In genomic region chr22:29142116-29142515, GRCh38 we compare ENCODE assay signal across 22 cellular contexts.
"Had no signal": no experiment of that assay in that cellular context is flagged by ENCODE, and none has a peak within 500 bp of the region (broad histone marks: within the 10 kb centered on the region; RNA-seq: fewer than 3 reads in every experiment).

No MANE protein-coding gene starts in this region.

- H3K4me1 Mint-ChIP-seq: activated CD4-positive, alpha-beta T cell treated with anti-CD3 and anti-CD28 coated beads for 36 hours; activated naive CD4-positive, alpha-beta T cell treated with anti-CD3 and anti-CD28 coated beads, Interleukin-2, amount 50 U/mL, for 24 hours; naive thymus-derived CD8-positive, alpha-beta T cell; stimulated activated naive CD8-positive, alpha-beta T cell treated with anti-CD3 and anti-CD28 coated beads, Interleukin-15, amount 100 ng/mL, for 72 hours had no signal

- H3K36me3 Mint-ChIP-seq: activated naive CD4-positive, alpha-beta T cell treated with anti-CD3 and anti-CD28 coated beads, Interleukin-2, amount 50 U/mL, for 24 hours; naive thymus-derived CD8-positive, alpha-beta T cell had no signal

- H3K27ac Mint-ChIP-seq: activated CD4-positive, alpha-beta T cell treated with anti-CD3 and anti-CD28 coated beads for 36 hours; activated naive CD4-positive, alpha-beta T cell treated with anti-CD3 and anti-CD28 coated beads, Interleukin-2, amount 50 U/mL, for 24 hours; naive thymus-derived CD8-positive, alpha-beta T cell; stimulated activated naive CD8-positive, alpha-beta T cell treated with anti-CD3 and anti-CD28 coated beads, Interleukin-15, amount 100 ng/mL, for 72 hours had no signal

- H3K9me3 Mint-ChIP-seq: activated naive CD4-positive, alpha-beta T cell treated with anti-CD3 and anti-CD28 coated beads, Interleukin-2, amount 50 U/mL, for 24 hours; naive thymus-derived CD8-positive, alpha-beta T cell; stimulated activated naive CD8-positive, alpha-beta T cell treated with anti-CD3 and anti-CD28 coated beads, Interleukin-15, amount 100 ng/mL, for 72 hours had no signal

- H3K27ac ChIP-seq: body of pancreas, colonic mucosa, heart right ventricle, neutrophil, ovary, right atrium auricular region, SJSA1, transverse colon had no signal

- ATAC-seq: activated CD4-positive, alpha-beta T cell treated with anti-CD3 and anti-CD28 coated beads for 36 hours; body of pancreas; heart right ventricle; naive thymus-derived CD8-positive, alpha-beta T cell; psoas muscle; stimulated activated naive CD8-positive, alpha-beta T cell treated with anti-CD3 and anti-CD28 coated beads, Interleukin-15, amount 100 ng/mL, for 72 hours had no signal

- H3K36me3 ChIP-seq: colonic mucosa, ovary, transverse colon had no signal

- DNase-seq: activated CD4-positive, alpha-beta T cell treated with anti-CD3 and anti-CD28 coated beads for 36 hours; activated CD4-positive, alpha-beta T cell treated with anti-CD3 and anti-CD28 coated beads, Interleukin-2, amount 50 U/mL, for 4 hours; activated gamma-delta T cell; activated T-cell treated with anti-CD3 and anti-CD28 coated beads for 4 hours; anterior cingulate cortex; body of pancreas; central memory CD4-positive, alpha-beta T cell; colonic mucosa; dorsolateral prefrontal cortex; heart right ventricle; kidney; naive thymus-derived CD8-positive, alpha-beta T cell; ovary; psoas muscle; stimulated activated naive CD8-positive, alpha-beta T cell treated with anti-CD3 and anti-CD28 coated beads, Interleukin-15, amount 100 ng/mL, for 72 hours; T-helper 1 cell; T-helper 9 cell; transverse colon had no signal

- H3K4me3 ChIP-seq: body of pancreas, colonic mucosa, dorsolateral prefrontal cortex, heart right ventricle, ovary, psoas muscle, right atrium auricular region, SJSA1, transverse colon had no signal

- H3K4me1 ChIP-seq: body of pancreas, colonic mucosa, SJSA1, transverse colon had no signal

- H3K27me3 ChIP-seq: body of pancreas, colonic mucosa, dorsolateral prefrontal cortex, heart right ventricle, neutrophil, ovary, right atrium auricular region, SJSA1, transverse colon had no signal

- H3K4me3 Mint-ChIP-seq: activated CD4-positive, alpha-beta T cell treated with anti-CD3 and anti-CD28 coated beads for 36 hours; activated naive CD4-positive, alpha-beta T cell treated with anti-CD3 and anti-CD28 coated beads, Interleukin-2, amount 50 U/mL, for 24 hours; naive thymus-derived CD8-positive, alpha-beta T cell; stimulated activated naive CD8-positive, alpha-beta T cell treated with anti-CD3 and anti-CD28 coated beads, Interleukin-15, amount 100 ng/mL, for 72 hours had no signal

- H3K27me3 Mint-ChIP-seq: activated CD4-positive, alpha-beta T cell treated with anti-CD3 and anti-CD28 coated beads for 36 hours; activated naive CD4-positive, alpha-beta T cell treated with anti-CD3 and anti-CD28 coated beads, Interleukin-2, amount 50 U/mL, for 24 hours had no signal

- H3K9me3 ChIP-seq: body of pancreas, colonic mucosa, heart right ventricle, neutrophil, ovary, psoas muscle, right atrium auricular region, SJSA1, transverse colon had no signal
